1 cellular context compared by ENCODE assay signal in genomic region chr17:81959362-81960129, GRCh38.
A peak's percentile ranks its signal among the peaks of the same experiment; 100 is the strongest.
TF ChIP-seq lines count a peak whose summit lies in the region.

No MANE protein-coding gene starts in this region.

TF ChIP-seq in HepG2, 621 proteins besides CTCF, POLR2A, EP300 and RAD21 (continued from another document and continues in another):
- TF ChIP-seq HMGXB4 (CRISPR knock-in tag; IDR thresholded peaks at IDR 0.05; ENCODE audit: borderline replicate concordance in 1 of 2, low read depth in 1 of 2) (peak; percentile 90 to 95), CREB3 (CRISPR knock-in tag; IDR thresholded peaks at IDR 0.05) (0 out of 2 replicates have a peak, but pooled peaks have one; percentile 18), RBM22 (optimal IDR thresholded peaks at IDR 0.05; ENCODE audit: low read length) (no peak), EED (CRISPR knock-in tag; IDR thresholded peaks at IDR 0.05) (0 out of 2 replicates have a peak, but pooled peaks have one; percentile 17), ZNF337 (CRISPR knock-in tag; IDR thresholded peaks at IDR 0.05; ENCODE audit: borderline replicate concordance, low read depth) (no peak), ZNF720 (CRISPR knock-in tag; IDR thresholded peaks at IDR 0.05) (no peak), ZNF549 (CRISPR knock-in tag; IDR thresholded peaks at IDR 0.05) (no peak), ZBTB20 (CRISPR knock-in tag; IDR thresholded peaks at IDR 0.05; ENCODE audit: borderline replicate concordance, low read depth) (no peak), ZNF800 (CRISPR knock-in tag; IDR thresholded peaks at IDR 0.05) (no peak), SP4 (CRISPR knock-in tag; IDR thresholded peaks at IDR 0.05) (peak; percentile 29; the same call in 1 of the 2 replicates), JUN (CRISPR knock-in tag; IDR thresholded peaks at IDR 0.05) (0 out of 2 replicates have a peak, but pooled peaks have one; percentile 36), ZIK1 (CRISPR knock-in tag; IDR thresholded peaks at IDR 0.05; ENCODE audit: borderline replicate concordance, low read depth) (no peak), E2F2 (CRISPR knock-in tag; IDR thresholded peaks at IDR 0.05; ENCODE audit: borderline replicate concordance) (peak; percentile 26; the same call in 1 of the 2 replicates), ETV5 (CRISPR knock-in tag; IDR thresholded peaks at IDR 0.05; ENCODE audit: borderline replicate concordance) (no peak), NR2F1 (CRISPR knock-in tag; IDR thresholded peaks at IDR 0.05) (peak in 1 of 2 experiments; percentile 2; a peak in 1 of 4 replicates), ATF1 (CRISPR knock-in tag; IDR thresholded peaks at IDR 0.05) (no peak), NR3C1 (CRISPR knock-in tag; IDR thresholded peaks at IDR 0.05) (no peak), ZBTB7B (CRISPR knock-in tag; IDR thresholded peaks at IDR 0.05) (0 out of 2 replicates have a peak, but pooled peaks have one; percentile 19), HMG20A (CRISPR knock-in tag; IDR thresholded peaks at IDR 0.05; ENCODE audit: borderline replicate concordance) (no peak), RBM39 (IDR thresholded peaks at IDR 0.05; ENCODE audit: low read depth, low read length, poor library complexity, severe bottlenecking) (peak; percentile 83), KLF16 (CRISPR knock-in tag; IDR thresholded peaks at IDR 0.05) (no peak), TFDP1 (CRISPR knock-in tag; IDR thresholded peaks at IDR 0.05; ENCODE audit: borderline replicate concordance) (peak; percentile 74; the same call in 1 of the 2 replicates), NR1H2 (CRISPR knock-in tag; IDR thresholded peaks at IDR 0.05; ENCODE audit: borderline replicate concordance, low read depth) (no peak), HHEX (CRISPR knock-in tag; IDR thresholded peaks at IDR 0.05) (no peak), CBX5 (CRISPR knock-in tag; IDR thresholded peaks at IDR 0.05; ENCODE audit: borderline replicate concordance) (no peak), MXD3 (CRISPR knock-in tag; IDR thresholded peaks at IDR 0.05) (peak; percentile 10; the same call in 1 of the 2 replicates), SKIL (CRISPR knock-in tag; IDR thresholded peaks at IDR 0.05; ENCODE audit: borderline replicate concordance) (no peak), CENPT (CRISPR knock-in tag; IDR thresholded peaks at IDR 0.05; ENCODE audit: low read depth) (peak; percentile 90; the same call in 1 of the 2 replicates), ZNF484 (CRISPR knock-in tag; IDR thresholded peaks at IDR 0.05; ENCODE audit: borderline replicate concordance, low read depth) (no peak), CHD4 (IDR thresholded peaks at IDR 0.05; ENCODE audit: borderline replicate concordance, low read length) (no peak), HMGA1 (CRISPR knock-in tag; conservative IDR thresholded peaks at IDR 0.05) (no peak), AFF4 (CRISPR knock-in tag; IDR thresholded peaks at IDR 0.05) (no peak), MBNL3 (CRISPR knock-in tag; conservative IDR thresholded peaks at IDR 0.05) (no peak), ZNF782 (CRISPR knock-in tag; IDR thresholded peaks at IDR 0.05; ENCODE audit: borderline replicate concordance) (no peak), ZSCAN9 (CRISPR knock-in tag; IDR thresholded peaks at IDR 0.05; ENCODE audit: borderline replicate concordance) (0 out of 2 replicates have a peak, but pooled peaks have one; percentile 13), THAP11 (CRISPR knock-in tag; IDR thresholded peaks at IDR 0.05) (peak; percentile 71), ZNF33B (CRISPR knock-in tag; IDR thresholded peaks at IDR 0.05) (no peak), CBX1 (IDR thresholded peaks at IDR 0.05; ENCODE audit: low read depth) (no peak), ZSCAN21 (CRISPR knock-in tag; IDR thresholded peaks at IDR 0.05; ENCODE audit: borderline replicate concordance) (peak; percentile 86), STAG1 (CRISPR knock-in tag; IDR thresholded peaks at IDR 0.05) (peak; percentile 89), MZF1 (CRISPR knock-in tag; IDR thresholded peaks at IDR 0.05; ENCODE audit: borderline replicate concordance) (no peak), ZFP91 (CRISPR knock-in tag; IDR thresholded peaks at IDR 0.05; ENCODE audit: borderline replicate concordance) (peak; percentile 79), ZNF704 (CRISPR knock-in tag; IDR thresholded peaks at IDR 0.05; ENCODE audit: borderline replicate concordance) (no peak), ZNF747 (CRISPR knock-in tag; IDR thresholded peaks at IDR 0.05; ENCODE audit: borderline replicate concordance) (0 out of 2 replicates have a peak, but pooled peaks have one; percentile 53), TP53 (CRISPR knock-in tag; conservative IDR thresholded peaks at IDR 0.05) (no peak), ZNF709 (CRISPR knock-in tag; IDR thresholded peaks at IDR 0.05) (no peak)
